9 cellular contexts compared by ENCODE assay signal in genomic region chr1:85398391-85399064, GRCh38.
DNase-seq lines count a peak whose midpoint lies in the region; ATAC-seq and TF ChIP-seq lines count a peak whose summit lies in the region.
"Had no signal": no experiment of that assay in that cellular context is flagged by ENCODE, and none has a peak within 500 bp of the region (broad histone marks: within the 10 kb centered on the region; RNA-seq: fewer than 3 reads in every experiment).

No MANE protein-coding gene starts in this region.

- H2AFZ ChIP-seq in fibroblast of lung (ENCODE audit: low read length) = no peak overlapping the region
- H2AFZ ChIP-seq in osteoblast (ENCODE audit: low read length) = no peak overlapping the region

- peaks cover 17% of the 10 kb centered on the region for H3K79me2 ChIP-seq in fibroblast of lung (ENCODE audit: control insufficient read depth, insufficient read depth, low read length)
- H3K79me2 ChIP-seq in osteoblast (ENCODE audit: insufficient read depth, low read length) = peaks cover 77% of the 10 kb centered on the region

- H3K4me1 ChIP-seq in fibroblast of lung (ENCODE audit: control insufficient read depth, extremely low read depth, insufficient read depth, low read length) (peaks cover 14% of the 10 kb centered on the region), osteoblast (ENCODE audit: insufficient read depth, low read length) (peaks cover 30% of the 10 kb centered on the region), uterus (no peaks in the 10 kb centered on the region)

- H3K4me3 ChIP-seq in fibroblast of lung (replicated peaks in 1 of 4; ENCODE audit: control extremely low read depth in 1 of 4, insufficient read depth in 1 of 4, low read depth in 3 of 4, low read length in 4 of 4) = no peak overlapping the region
- no peak overlapping the region for H3K4me3 ChIP-seq in osteoblast (ENCODE audit: insufficient read depth, low read length)
- no peak overlapping the region for H3K4me3 ChIP-seq in uterus

- no peak for ATAC-seq in HG02588 (IDR thresholded peaks at IDR 0.05; ENCODE audit: unreplicated experiment)
- no peak for ATAC-seq in GM18502 (IDR thresholded peaks at IDR 0.05; ENCODE audit: poor library complexity, unreplicated experiment)

- H3K9ac ChIP-seq in fibroblast of lung (ENCODE audit: insufficient read depth, low read length) = no peak overlapping the region

- no peaks in the 10 kb centered on the region for H3K27me3 ChIP-seq in fibroblast of lung (ENCODE audit: control insufficient read depth, insufficient read depth, low read length)
- no peaks in the 10 kb centered on the region for H3K27me3 ChIP-seq in osteoblast (ENCODE audit: insufficient read depth, low read length)
- no peaks in the 10 kb centered on the region for H3K27me3 ChIP-seq in uterus

- H3K4me2 ChIP-seq in fibroblast of lung (ENCODE audit: extremely low read depth, insufficient read depth, low read length) (peak overlapping the region; percentile 11), osteoblast (ENCODE audit: insufficient read depth, low read length) (no peak overlapping the region)

- intact Hi-C loops in uterus (cut with DNase I; ENCODE audit: low total_unique reads) = no loop called here

- TF ChIP-seq POLR2A in uterus (IDR thresholded peaks at IDR 0.05) = no peak

- H3K36me3 ChIP-seq in fibroblast of lung (ENCODE audit: control insufficient read depth, insufficient read depth, low read length) (no peaks in the 10 kb centered on the region), osteoblast (ENCODE audit: insufficient read depth, low read length) (no peaks in the 10 kb centered on the region), uterus (no peaks in the 10 kb centered on the region)

- TF ChIP-seq CTCF in fibroblast of lung (conservative IDR thresholded peaks at IDR 0.05 in 1 of 2, IDR thresholded peaks at IDR 0.05 in 1 of 2; ENCODE audit: low read depth in 1 of 2, low read length in 2 of 2) (peak in 1 of 2 donors; percentile 51), osteoblast (IDR thresholded peaks at IDR 0.05; ENCODE audit: extremely low read depth, low read depth, low read length) (peak; percentile 63), uterus (IDR thresholded peaks at IDR 0.05) (peak in 2 of 4 experiments; percentile 5 to 11)

- H3K27ac ChIP-seq in fibroblast of lung (ENCODE audit: insufficient read depth, low read length) (peak overlapping the region; percentile 32), osteoblast (ENCODE audit: low read depth, low read length) (peak overlapping the region; percentile 18), uterus (no peak overlapping the region)

- DNase-seq in GM04503 (ENCODE audit: low read depth) = peak; percentile 36
- DNase-seq in RKO (ENCODE audit: low spot score) = peak; percentile 69
- DNase-seq in fibroblast of lung (ENCODE audit: low read depth in 2 of 2) = peak; percentile 53 to 79
- no peak for DNase-seq in osteoblast (ENCODE audit: insufficient read length, low spot score, missing footprints)
- no peak for DNase-seq in activated CD4-positive, CD25-positive, alpha-beta regulatory T cell treated with anti-CD3 and anti-CD28 coated beads, Interleukin-2, amount 50 U/mL, for 72 hours
- no peak for DNase-seq in uterus
- DNase-seq: activated naive CD4-positive, alpha-beta T cell treated with anti-CD3 and anti-CD28 coated beads, Interleukin-2, amount 50 U/mL, for 16 hours had no signal

- H3K9me3 ChIP-seq in fibroblast of lung (ENCODE audit: control insufficient read depth, insufficient read depth, low read depth, low read length) (no peaks in the 10 kb centered on the region), osteoblast (ENCODE audit: low read depth, low read length) (no peaks in the 10 kb centered on the region), uterus (no peaks in the 10 kb centered on the region)

- H4K20me1 ChIP-seq in fibroblast of lung (ENCODE audit: control insufficient read depth, extremely low read depth, insufficient read depth, low read length) = no peaks in the 10 kb centered on the region
- no peaks in the 10 kb centered on the region for H4K20me1 ChIP-seq in osteoblast (ENCODE audit: insufficient read depth, low read length)

Comparison
In these comparisons a context has a peak if more than half of its experiments do, and no peak if none do; other contexts are left out.
1. DNase-seq: peak in GM04503 (single experiment), RKO (single experiment) and fibroblast of lung (2 of 2); none in osteoblast (single experiment), activated CD4-positive, CD25-positive, alpha-beta regulatory T cell treated with anti-CD3 and anti-CD28 coated beads, Interleukin-2, amount 50 U/mL, for 72 hours (single experiment) and uterus (0 of 2).
2. H3K27ac ChIP-seq: peak in fibroblast of lung (single experiment) and osteoblast (single experiment); none in uterus (0 of 2).